In genomic region chr19:3073159-3073563, GRCh38 we compare ENCODE assay signal across 9 cellular contexts. TPM values are rescaled to one million over a fixed set of nuclear protein-coding genes. Genes with fewer than 3 reads are reported as not detected.
DNase-seq lines count a peak whose midpoint lies in the region; ATAC-seq and TF ChIP-seq lines count a peak whose summit lies in the region.
"Had no signal": no experiment of that assay in that cellular context is flagged by ENCODE, and none has a peak within 500 bp of the region (broad histone marks: within the 10 kb centered on the region; RNA-seq: fewer than 3 reads in every experiment).

No MANE protein-coding gene starts in this region.

- DNase-seq in heart left ventricle (peak in 1 of 5 donors; percentile 61), left ventricle myocardium inferior (no peak), NCI-H82 treated with DMSO at 0.1 percent for 48 hours (lab: John Stamatoyannopoulos, UW; ENCODE audit: unreplicated experiment) (peak; percentile 97), fibroblast of pulmonary artery (ENCODE audit: low read depth) (peak; percentile 89), upper lobe of right lung (no peak), RPMI8226 (no peak), ureter (ENCODE audit: low spot score) (no peak)
- DNase-seq: activated CD4-positive, alpha-beta T cell treated with anti-CD3 and anti-CD28 coated beads, Interleukin-2, amount 10 ng/mL, durations not matched to agents 7 days and 5 days had no signal

- H3K36me3 ChIP-seq in heart left ventricle, result no peaks in the 10 kb centered on the region
- H3K36me3 ChIP-seq in left ventricle myocardium inferior, result no peaks in the 10 kb centered on the region
- no peaks in the 10 kb centered on the region for H3K36me3 ChIP-seq in upper lobe of right lung

- H3K27me3 ChIP-seq in heart left ventricle (no peaks in the 10 kb centered on the region), left ventricle myocardium inferior (ENCODE audit: low read depth) (no peaks in the 10 kb centered on the region), upper lobe of right lung (no peaks in the 10 kb centered on the region)

- H3K27ac ChIP-seq in heart left ventricle, result no peak overlapping the region
- H3K27ac ChIP-seq in left ventricle myocardium inferior (replicated peaks), result no peak overlapping the region
- H3K27ac ChIP-seq in upper lobe of right lung, result peak overlapping the region; percentile 42

- H3K9me3 ChIP-seq in heart left ventricle (no peaks in the 10 kb centered on the region), left ventricle myocardium inferior (replicated peaks) (no peaks in the 10 kb centered on the region), upper lobe of right lung (no peaks in the 10 kb centered on the region)

- peaks cover 0 to 8% (median 4%) of the 10 kb centered on the region in 12 donors for H3K4me1 ChIP-seq in heart left ventricle
- H3K4me1 ChIP-seq in left ventricle myocardium inferior, result peaks cover 9% of the 10 kb centered on the region
- peaks cover 3% of the 10 kb centered on the region for H3K4me1 ChIP-seq in upper lobe of right lung

- H3K4me3 ChIP-seq in heart left ventricle, result no peak overlapping the region
- H3K4me3 ChIP-seq in left ventricle myocardium inferior, result no peak overlapping the region
- H3K4me3 ChIP-seq in fibroblast of pulmonary artery (replicated peaks; ENCODE audit: low read depth, low read length), result no peak overlapping the region
- H3K4me3 ChIP-seq in upper lobe of right lung, result no peak overlapping the region

- 23 to 47% (median 37%) methylated on average over 3 of the region's 3 CpGs for WGBS in heart left ventricle, 4 donors

- intact Hi-C loops in heart left ventricle (cut with DNase I) (loop anchor here in 5 of 10 donors (5.0 to 10.0 kb wide), 5 partner anchors 34 to 118 kb away; no protein-coding TSS in a partner anchor), left ventricle myocardium inferior (cut with micrococcal nuclease) (no loop called here), upper lobe of right lung (cut with DNase I) (no loop called here)

- TF ChIP-seq POLR2A in heart left ventricle (IDR thresholded peaks at IDR 0.05), result no peak

- no peak for TF ChIP-seq CTCF in heart left ventricle (IDR thresholded peaks at IDR 0.05)
- TF ChIP-seq CTCF in left ventricle myocardium inferior (IDR thresholded peaks at IDR 0.05; ENCODE audit: borderline replicate concordance), result no peak
- no peak for TF ChIP-seq CTCF in fibroblast of pulmonary artery (IDR thresholded peaks at IDR 0.05; ENCODE audit: low read length, missing control alignments)
- TF ChIP-seq CTCF in upper lobe of right lung (IDR thresholded peaks at IDR 0.05), result no peak

- ATAC-seq in heart left ventricle (peak; percentile 51 to 84 (median 76)), upper lobe of right lung (peak; percentile 52), HG02840 (IDR thresholded peaks at IDR 0.05; ENCODE audit: low FRiP score, unreplicated experiment) (no peak)

RNA-seq across cellular contexts. Expression of gene TLE5, which starts 10.9 kb away (rescaled TPM):
- total RNA-seq in heart left ventricle, result 1,000 to 10,000 TPM in 1 of 9 donors, 100 to 1,000 TPM in 8; 593 to 1,121 (median 711) TPM
- polyA plus RNA-seq in heart left ventricle, result 1,000 to 10,000 TPM in 1 of 2 donors, 100 to 1,000 TPM in 1; 686 to 1,459 TPM
- 799 TPM for total RNA-seq in left ventricle myocardium inferior
- total RNA-seq in upper lobe of right lung, result 458 TPM
- total RNA-seq in ureter, result 623 TPM

RNA-seq across cellular contexts. Expression of gene GNA11, which starts 21.0 kb away (rescaled TPM):
- total RNA-seq in heart left ventricle, result 10 to 100 TPM; 55.3 to 91.8 (median 70.9) TPM
- polyA plus RNA-seq in heart left ventricle, result 10 to 100 TPM; 43.5 to 74.6 TPM
- 58.1 TPM for total RNA-seq in left ventricle myocardium inferior
- total RNA-seq in upper lobe of right lung, result 66.3 TPM
- total RNA-seq in ureter, result 68.5 TPM

RNA-seq across cellular contexts. Expression of gene TLE2, which starts 44.1 kb away (rescaled TPM):
- total RNA-seq in heart left ventricle (10 to 100 TPM; 34.6 to 75.1 (median 40.5) TPM), left ventricle myocardium inferior (53.2 TPM), upper lobe of right lung (58.6 TPM), ureter (95.2 TPM)
- polyA plus RNA-seq in heart left ventricle, result 10 to 100 TPM; 36.0 to 41.4 TPM

Comparison
In these comparisons a context has a peak if more than half of its experiments do, and no peak if none do; other contexts are left out.
1. DNase-seq: peak in NCI-H82 treated with DMSO at 0.1 percent for 48 hours (single experiment) and fibroblast of pulmonary artery (single experiment); none in left ventricle myocardium inferior (single experiment), upper lobe of right lung (single experiment), RPMI8226 (single experiment) and ureter (single experiment).